ENCODE assay signal across 8 cellular contexts in the genomic region with DNA sequence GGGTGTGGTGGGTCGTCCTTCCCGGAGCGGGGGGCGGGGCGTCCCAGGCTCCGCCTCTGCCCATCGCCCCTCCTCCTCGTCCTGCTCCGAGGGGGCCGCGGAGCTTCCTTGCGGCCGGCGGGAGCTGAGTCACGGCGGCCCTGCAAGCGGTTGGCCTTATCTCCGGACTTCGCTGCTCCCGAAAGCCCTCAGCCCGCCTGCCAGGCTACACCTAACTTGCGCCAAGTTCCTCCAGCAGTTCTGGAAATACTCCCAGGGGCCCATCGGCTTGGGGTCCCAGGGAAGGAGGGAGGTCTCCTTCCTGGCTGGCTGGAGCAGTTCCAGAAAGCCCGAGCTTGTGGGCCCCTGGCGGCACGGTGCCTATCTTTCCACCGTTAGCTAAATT. TPM values are rescaled to one million over a fixed set of nuclear protein-coding genes. Genes with fewer than 3 reads are reported as not detected.
DNase-seq lines count a peak whose midpoint lies in the region; ATAC-seq and TF ChIP-seq lines count a peak whose summit lies in the region.

No MANE protein-coding gene starts in this region.

- no peaks in the 10 kb centered on the region for H3K9me3 ChIP-seq in prostate gland

- TF ChIP-seq POLR2A in prostate gland (IDR thresholded peaks at IDR 0.05): peak; percentile 68

- peak; percentile 77 for ATAC-seq in GM21576 (IDR thresholded peaks at IDR 0.05; ENCODE audit: unreplicated experiment)
- peak; percentile 83 to 93 for ATAC-seq in left cardiac atrium

- H3K27me3 ChIP-seq in prostate gland (replicated peaks; ENCODE audit: insufficient read depth): no peaks in the 10 kb centered on the region

- intact Hi-C loops in left cardiac atrium (cut with DNase I) (loop anchor here (1.0 to 5.0 kb wide), 3 partner anchors 27 to 58 kb away; no protein-coding TSS in a partner anchor), prostate gland (cut with DNase I) (loop anchor here (1.0 to 10.0 kb wide), 3 partner anchors 27 to 60 kb away; a partner anchor contains a TSS)

- peak overlapping the region; percentile 26 to 40 for H3K4me3 ChIP-seq in prostate gland

- TF ChIP-seq RAD21 in Ishikawa (IDR thresholded peaks at IDR 0.05; ENCODE audit: low read depth): no peak; the same call in 1 of the 2 replicates

- DNase-seq in Daoy (ENCODE audit: low read depth) (peak; percentile 97), SKM-1 treated with dmso at 0.1 percent for 144 hours (lab: John Stamatoyannopoulos, UW; ENCODE audit: unreplicated experiment) (peak; percentile 66), amniotic stem cell (lab: John Stamatoyannopoulos, UW) (peak; percentile 85), left cardiac atrium (peak; percentile 94), prostate gland (ENCODE audit: low spot score) (peak; percentile 87), KG1 (lab: John Stamatoyannopoulos, UW) (no peak)

- TF ChIP-seq CTCF in prostate gland (IDR thresholded peaks at IDR 0.05): no peak

- peak overlapping the region; percentile 88 to 92 for H3K27ac ChIP-seq in prostate gland

- no peaks in the 10 kb centered on the region for H3K36me3 ChIP-seq in prostate gland

- under 1% methylated on average over 27 of the region's 27 CpGs for WGBS in prostate gland

- TF ChIP-seq EP300 in Ishikawa (IDR thresholded peaks at IDR 0.05; ENCODE audit: borderline replicate concordance): 0 out of 2 replicates have a peak, but pooled peaks have one; percentile 24

- peaks cover 6% of the 10 kb centered on the region for H3K4me1 ChIP-seq in prostate gland (replicated peaks)

TF ChIP-seq in Ishikawa, 13 proteins besides CTCF, POLR2A, EP300 and RAD21:
- TF ChIP-seq TAF1 (IDR thresholded peaks at IDR 0.05; ENCODE audit: low read depth) (peak; percentile 41), ZBTB7A (IDR thresholded peaks at IDR 0.05; ENCODE audit: low read depth) (peak; percentile 77; the same call in 1 of the 2 replicates), CREB1 (IDR thresholded peaks at IDR 0.05; ENCODE audit: low read depth) (no peak), TEAD4 (IDR thresholded peaks at IDR 0.05) (no peak), NFIC (IDR thresholded peaks at IDR 0.05) (peak; percentile 46; the same call in 1 of the 2 replicates)
- TF ChIP-seq, protein P1, sequence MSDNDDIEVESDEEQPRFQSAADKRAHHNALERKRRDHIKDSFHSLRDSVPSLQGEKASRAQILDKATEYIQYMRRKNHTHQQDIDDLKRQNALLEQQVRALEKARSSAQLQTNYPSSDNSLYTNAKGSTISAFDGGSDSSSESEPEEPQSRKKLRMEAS (IDR thresholded peaks at IDR 0.05): peak; percentile 58; the same call in 1 of the 2 replicates

RNA-seq across cellular contexts. Expression of a gene that starts 54.2 kb away (rescaled TPM):
- 72.1 and 75.7 TPM in 2 replicates for total RNA-seq in Daoy (2014; rRNA removed; shearing (Covaris generic))
- total RNA-seq in left cardiac atrium: 10 to 100 TPM; 29.1 to 34.4 TPM
- total RNA-seq in prostate gland: 10 to 100 TPM; 16.8 to 41.3 TPM

RNA-seq across cellular contexts. Expression of a gene that starts 59.6 kb away (rescaled TPM):
- total RNA-seq in Daoy (2014; rRNA removed; shearing (Covaris generic)): 10.9 and 21.1 TPM in 2 replicates
- total RNA-seq in left cardiac atrium (10 to 100 TPM; 34.7 to 49.0 TPM), prostate gland (10 to 100 TPM; 63.4 to 87.1 TPM)
